ENCODE assay signal across 6 cellular contexts in genomic region chr19:1606138-1606651, GRCh38. TPM values are rescaled to one million over a fixed set of nuclear protein-coding genes. Genes with fewer than 3 reads are reported as not detected.
DNase-seq lines count a peak whose midpoint lies in the region; FAIRE-seq and TF ChIP-seq lines count a peak whose summit lies in the region.

No MANE protein-coding gene starts in this region.

- peaks cover 18% of the 10 kb centered on the region for H3F3A ChIP-seq in SK-N-SH (replicated peaks; ENCODE audit: insufficient read depth)

- no peaks in the 10 kb centered on the region for H3K9me1 ChIP-seq in keratinocyte (ENCODE audit: control insufficient read depth, extremely low read depth, insufficient read depth, low read length)

- H2AFZ ChIP-seq in SK-N-SH (ENCODE audit: low read depth) (peak overlapping the region; percentile 97; the same call in 1 of the 2 replicates), keratinocyte (ENCODE audit: control insufficient read depth, low read length) (peak overlapping the region; percentile 99)

- FAIRE-seq in keratinocyte (lab: Jason Lieb, UNC) = no peak

- CTCF ChIA-PET in AG04450 (lab: Charles Lee) = interaction anchor here (0.6 to 2.0 kb wide), 7 partner anchors 11 to 221 kb away, joined by 3 to 8 read pairs (median 3); no protein-coding TSS in a partner anchor
- CTCF ChIA-PET in SK-N-SH (lab: Yijun Ruan, JAX) = interaction anchor here (0.5 to 2.6 kb wide), 20 partner anchors 9 to 231 kb away, joined by 3 to 17 read pairs (median 3); no protein-coding TSS in a partner anchor

- no peak for TF ChIP-seq CTCF in AG04450 (IDR thresholded peaks at IDR 0.05; ENCODE audit: low read depth, low read length)
- no peak for TF ChIP-seq CTCF in SK-N-SH (IDR thresholded peaks at IDR 0.05)
- peak in 1 of 3 experiments; percentile 1 for TF ChIP-seq CTCF in keratinocyte (optimal IDR thresholded peaks at IDR 0.05 in 1 of 3, IDR thresholded peaks at IDR 0.05 in 1 of 3, conservative IDR thresholded peaks at IDR 0.05 in 1 of 3; ENCODE audit: extremely low read depth in 1 of 3, insufficient read depth in 2 of 3, low read length in 3 of 3)

- peak overlapping the region; percentile 99 for H3K4me2 ChIP-seq in SK-N-SH
- H3K4me2 ChIP-seq in keratinocyte (ENCODE audit: control insufficient read depth, extremely low read depth, insufficient read depth, low read depth, low read length) = peak overlapping the region; percentile 98

- H3K9me2 ChIP-seq in SK-N-SH = no peaks in the 10 kb centered on the region

- dilution Hi-C loops in keratinocyte (cut with MboI; ENCODE audit: extremely low pct_ligation_motif_present, low sequenced_read_pairs) = no loop called here

- peaks cover 17% of the 10 kb centered on the region; the same call in 1 of the 2 replicates for H4K20me1 ChIP-seq in SK-N-SH (ENCODE audit: insufficient read depth)
- H4K20me1 ChIP-seq in keratinocyte (ENCODE audit: control insufficient read depth, extremely low read depth, insufficient read depth, low read length) = no peaks in the 10 kb centered on the region

- DNase-seq in AG04450 (ENCODE audit: low read depth, low spot score) = no peak
- DNase-seq in SK-N-SH = no peak
- no peak for DNase-seq in keratinocyte (ENCODE audit: low read depth, low spot score)
- no peak for DNase-seq in NCI-H2107 treated with DMSO at 0.1 percent for 48 hours (lab: John Stamatoyannopoulos, UW; ENCODE audit: unreplicated experiment)
- no peak for DNase-seq in NCI-H146 (lab: John Stamatoyannopoulos, UW)
- no peak for DNase-seq in NCI-H2081 (lab: John Stamatoyannopoulos, UW)

- peak overlapping the region; percentile 75 for H3K4me3 ChIP-seq in AG04450 (ENCODE audit: low read depth, low read length)
- peak overlapping the region; percentile 71 to 73 for H3K4me3 ChIP-seq in SK-N-SH (ENCODE audit: low read depth in 2 of 2, low read length in 1 of 2)
- peak overlapping the region; percentile 81 to 96 (median 94) for H3K4me3 ChIP-seq in keratinocyte (ENCODE audit: control insufficient read depth in 2 of 3, extremely low read depth in 1 of 3, insufficient read depth in 2 of 3, low read depth in 1 of 3, low read length in 3 of 3)

- TF ChIP-seq EP300 in SK-N-SH (IDR thresholded peaks at IDR 0.05; ENCODE audit: borderline replicate concordance in 1 of 2, low read depth in 1 of 2, low read length in 1 of 2) = no peak

- H3K36me3 ChIP-seq in SK-N-SH (replicated peaks in 1 of 2; ENCODE audit: control insufficient read depth in 1 of 2, insufficient read depth in 2 of 2, low read length in 1 of 2) (peaks cover 0 to 14% of the 10 kb centered on the region in 2 experiments), keratinocyte (ENCODE audit: control insufficient read depth in 2 of 2, extremely low read depth in 1 of 2, insufficient read depth in 2 of 2, low read length in 2 of 2) (peaks cover 9 to 13% of the 10 kb centered on the region in 2 experiments)

- peaks cover 4% of the 10 kb centered on the region; the same call in 1 of the 2 replicates for H3K9me3 ChIP-seq in AG04450 (ENCODE audit: control insufficient read depth, insufficient read depth, low read length)
- no peaks in the 10 kb centered on the region for H3K9me3 ChIP-seq in SK-N-SH
- H3K9me3 ChIP-seq in keratinocyte (ENCODE audit: control insufficient read depth, low read depth, low read length) = no peaks in the 10 kb centered on the region

- H3K79me2 ChIP-seq in SK-N-SH (ENCODE audit: insufficient read depth) (peaks cover 40% of the 10 kb centered on the region), keratinocyte (ENCODE audit: control insufficient read depth, insufficient read depth, low read length) (peaks cover 40% of the 10 kb centered on the region)

- H3K4me1 ChIP-seq in SK-N-SH (ENCODE audit: control insufficient read depth in 1 of 2, insufficient read depth in 2 of 2, low read depth in 1 of 2, low read length in 1 of 2) (peaks cover 5 to 9% of the 10 kb centered on the region in 2 experiments; a peak in 2 of 4 replicates), keratinocyte (ENCODE audit: control insufficient read depth, extremely low read depth, insufficient read depth, low read length) (peaks cover 8% of the 10 kb centered on the region)

- H3K9ac ChIP-seq in SK-N-SH (peak overlapping the region; percentile 88), keratinocyte (ENCODE audit: control insufficient read depth, extremely low read depth, insufficient read depth, low read length) (peak overlapping the region; percentile 87)

- POLR2A ChIA-PET in AG04450 (lab: Yijun Ruan, JAX) (interaction anchor here (0.5 to 1.3 kb wide), 4 partner anchors 15 to 617 kb away, joined by 3 to 7 read pairs (median 5); partner anchors contain the start of gene TCF3), SK-N-SH (lab: Yijun Ruan, JAX) (interaction anchor here (0.7 to 1.4 kb wide), 3 partner anchors 13 to 45 kb away, joined by 3 to 15 read pairs (median 3); partner anchors contain the start of gene MBD3)

- WGBS in SK-N-SH (ENCODE audit: low lambda C conversion rate) = 27% methylated on average over 15 of the region's 16 CpGs

- H3K27ac ChIP-seq in AG04450 (ENCODE audit: low read depth, low read length) = peak overlapping the region; percentile 92
- peak overlapping the region; percentile 76 to 94 for H3K27ac ChIP-seq in SK-N-SH (ENCODE audit: low read depth in 2 of 2, low read length in 1 of 2)
- H3K27ac ChIP-seq in keratinocyte (ENCODE audit: control insufficient read depth, insufficient read depth, low read length) = peak overlapping the region; percentile 90

- H3K27me3 ChIP-seq in AG04450 (ENCODE audit: control insufficient read depth, insufficient read depth, low read length) (no peaks in the 10 kb centered on the region), SK-N-SH (ENCODE audit: insufficient read depth) (no peaks in the 10 kb centered on the region), keratinocyte (ENCODE audit: control insufficient read depth, extremely low read depth, insufficient read depth, low read length) (no peaks in the 10 kb centered on the region)

- no peak for TF ChIP-seq RAD21 in SK-N-SH (IDR thresholded peaks at IDR 0.05; ENCODE audit: low read length)

TF ChIP-seq in SK-N-SH, 30 proteins besides CTCF, POLR2A, EP300 and RAD21 (continues in another document):
- TF ChIP-seq CHD2 (IDR thresholded peaks at IDR 0.05; ENCODE audit: low read length, partially characterized antibody) = peak; percentile 3

RNA-seq across cellular contexts. Expression of gene UQCR11, which starts 0.9 kb away (rescaled TPM):
- polyA plus RNA-seq in AG04450 (2011; rRNA removed) (153 and 166 TPM in 2 replicates), SK-N-SH (2012; rRNA removed) (247 and 372 TPM in 2 replicates), keratinocyte (136 to 468 TPM (median 327 TPM) in 3 replicates)
- polyA minus RNA-seq in AG04450 (2011; rRNA and poly(A)+ RNA removed) = 25.5 and 26.5 TPM in 2 replicates
- 232 and 233 TPM in 2 replicates for polyA plus RNA-seq in SK-N-SH (2012; cell fraction: cytosol; rRNA removed)
- 81.2 and 187 TPM in 2 replicates for polyA plus RNA-seq in SK-N-SH (2012; cell fraction: nucleus; rRNA removed)
- polyA plus RNA-seq in keratinocyte (2011; ENCODE audit: low read depth) = 107 TPM
- 146 and 279 TPM in 2 replicates for polyA plus RNA-seq in keratinocyte (2011; cell fraction: cytosol; rRNA removed)
- 57.5 and 79.4 TPM in 2 replicates for polyA plus RNA-seq in keratinocyte (2011; cell fraction: nucleus; rRNA removed)
- polyA plus RNA-seq in keratinocyte (2012; ENCODE audit: low replicate concordance) = 199 and 273 TPM in 2 replicates
- polyA minus RNA-seq in keratinocyte = 22.0 to 29.1 TPM (median 25.4 TPM) in 3 replicates
- polyA minus RNA-seq in keratinocyte (2011; cell fraction: cytosol; rRNA and poly(A)+ RNA removed) = 57.4 TPM
- polyA minus RNA-seq in keratinocyte (2011; cell fraction: nucleus; rRNA and poly(A)+ RNA removed) = 14.8 and 16.8 TPM in 2 replicates

RNA-seq across cellular contexts. Expression of gene MBD3, which starts 13.5 kb away (rescaled TPM):
- 21.9 and 35.4 TPM in 2 replicates for polyA plus RNA-seq in AG04450 (2011; rRNA removed)
- polyA minus RNA-seq in AG04450 (2011; rRNA and poly(A)+ RNA removed) = 17.3 and 21.2 TPM in 2 replicates
- 74.1 and 96.5 TPM in 2 replicates for polyA plus RNA-seq in SK-N-SH (2012; rRNA removed)
- 44.9 and 52.3 TPM in 2 replicates for polyA plus RNA-seq in SK-N-SH (2012; cell fraction: cytosol; rRNA removed)
- polyA plus RNA-seq in SK-N-SH (2012; cell fraction: nucleus; rRNA removed) = 183 and 250 TPM in 2 replicates
- polyA plus RNA-seq in keratinocyte = 16.6 to 27.4 TPM (median 21.9 TPM) in 3 replicates
- 6.5 TPM for polyA plus RNA-seq in keratinocyte (2011; ENCODE audit: low read depth)
- 14.2 and 35.0 TPM in 2 replicates for polyA plus RNA-seq in keratinocyte (2011; cell fraction: cytosol; rRNA removed)
- 39.6 and 62.3 TPM in 2 replicates for polyA plus RNA-seq in keratinocyte (2011; cell fraction: nucleus; rRNA removed)
- polyA plus RNA-seq in keratinocyte (2012; ENCODE audit: low replicate concordance) = 23.8 and 42.8 TPM in 2 replicates
- 25.1 to 33.3 TPM (median 28.8 TPM) in 3 replicates for polyA minus RNA-seq in keratinocyte
- 57.6 TPM for polyA minus RNA-seq in keratinocyte (2011; cell fraction: cytosol; rRNA and poly(A)+ RNA removed)
- polyA minus RNA-seq in keratinocyte (2011; cell fraction: nucleus; rRNA and poly(A)+ RNA removed) = 27.7 and 31.1 TPM in 2 replicates

RNA-seq across cellular contexts. Expression of gene MEX3D, which starts 38.1 kb away (rescaled TPM):
- polyA plus RNA-seq in AG04450 (2011; rRNA removed) = 5.4 and 6.2 TPM in 2 replicates
- 10.9 and 11.6 TPM in 2 replicates for polyA minus RNA-seq in AG04450 (2011; rRNA and poly(A)+ RNA removed)
- 11.5 and 14.9 TPM in 2 replicates for polyA plus RNA-seq in SK-N-SH (2012; rRNA removed)
- polyA plus RNA-seq in SK-N-SH (2012; cell fraction: cytosol; rRNA removed) = 6.4 and 11.6 TPM in 2 replicates
- 10.4 and 15.7 TPM in 2 replicates for polyA plus RNA-seq in SK-N-SH (2012; cell fraction: nucleus; rRNA removed)
- polyA plus RNA-seq in keratinocyte = 3.9 to 6.3 TPM (median 5.9 TPM) in 3 replicates
- 0.82 TPM for polyA plus RNA-seq in keratinocyte (2011; ENCODE audit: low read depth)
- polyA plus RNA-seq in keratinocyte (2011; cell fraction: cytosol; rRNA removed) = 2.8 and 6.7 TPM in 2 replicates
- 2.0 and 5.1 TPM in 2 replicates for polyA plus RNA-seq in keratinocyte (2011; cell fraction: nucleus; rRNA removed)
- polyA plus RNA-seq in keratinocyte (2012; ENCODE audit: low replicate concordance) = 3.2 and 10.4 TPM in 2 replicates
- 1.5 to 4.2 TPM (median 3.1 TPM) in 3 replicates for polyA minus RNA-seq in keratinocyte
- 73.3 TPM for polyA minus RNA-seq in keratinocyte (2011; cell fraction: cytosol; rRNA and poly(A)+ RNA removed)
- 9.2 and 12.7 TPM in 2 replicates for polyA minus RNA-seq in keratinocyte (2011; cell fraction: nucleus; rRNA and poly(A)+ RNA removed)

RNA-seq across cellular contexts. Expression of gene TCF3, which starts 46.2 kb away (rescaled TPM):
- polyA plus RNA-seq in AG04450 (2011; rRNA removed) (47.3 and 51.7 TPM in 2 replicates), SK-N-SH (2012; rRNA removed) (81.3 and 104 TPM in 2 replicates), keratinocyte (40.0 to 59.0 TPM (median 44.4 TPM) in 3 replicates)
- polyA minus RNA-seq in AG04450 (2011; rRNA and poly(A)+ RNA removed) = 26.7 and 35.4 TPM in 2 replicates
- 49.6 and 82.9 TPM in 2 replicates for polyA plus RNA-seq in SK-N-SH (2012; cell fraction: cytosol; rRNA removed)
- 173 and 175 TPM in 2 replicates for polyA plus RNA-seq in SK-N-SH (2012; cell fraction: nucleus; rRNA removed)
- polyA plus RNA-seq in keratinocyte (2011; ENCODE audit: low read depth) = 63.3 TPM
- 32.9 and 98.1 TPM in 2 replicates for polyA plus RNA-seq in keratinocyte (2011; cell fraction: cytosol; rRNA removed)
- polyA plus RNA-seq in keratinocyte (2011; cell fraction: nucleus; rRNA removed) = 60.2 and 79.7 TPM in 2 replicates
- polyA plus RNA-seq in keratinocyte (2012; ENCODE audit: low replicate concordance) = 35.5 and 85.2 TPM in 2 replicates
- polyA minus RNA-seq in keratinocyte = 23.6 to 54.3 TPM (median 31.8 TPM) in 3 replicates
- polyA minus RNA-seq in keratinocyte (2011; cell fraction: cytosol; rRNA and poly(A)+ RNA removed) = 161 TPM
- polyA minus RNA-seq in keratinocyte (2011; cell fraction: nucleus; rRNA and poly(A)+ RNA removed) = 40.1 and 47.3 TPM in 2 replicates
